In genomic region chr21:43805275-43805800, GRCh38 we compare ENCODE assay signal across 9 cellular contexts. TPM values are rescaled to one million over a fixed set of nuclear protein-coding genes. Genes with fewer than 3 reads are reported as not detected.
A peak's percentile ranks its signal among the peaks of the same experiment; 100 is the strongest.
DNase-seq lines count a peak whose midpoint lies in the region; ATAC-seq and TF ChIP-seq lines count a peak whose summit lies in the region.
"Had no signal": no experiment of that assay in that cellular context is flagged by ENCODE, and none has a peak within 500 bp of the region (broad histone marks: within the 10 kb centered on the region; RNA-seq: fewer than 3 reads in every experiment).

No MANE protein-coding gene starts in this region.

- H3K79me2 ChIP-seq in hepatocyte = no peaks in the 10 kb centered on the region

- no peaks in the 10 kb centered on the region for H3K9me2 ChIP-seq in hepatocyte (replicated peaks; ENCODE audit: insufficient read depth)

- H2AFZ ChIP-seq in hepatocyte = no peak overlapping the region

- no peak overlapping the region for H3K4me2 ChIP-seq in hepatocyte

- no peak overlapping the region for H3K4me3 ChIP-seq in Peyer's patch
- no peak overlapping the region for H3K4me3 ChIP-seq in hepatocyte

- WGBS in hepatocyte (ENCODE audit: low lambda C conversion rate, missing lambda C conversion rate) = 91% methylated on average over 14 of the region's 14 CpGs

- ATAC-seq in GM19351 (IDR thresholded peaks at IDR 0.05; ENCODE audit: unreplicated experiment) (peak; percentile 88), HG03039 (IDR thresholded peaks at IDR 0.05; ENCODE audit: unreplicated experiment) (peak; percentile 64)

- TF ChIP-seq CTCF in GM10266 (IDR thresholded peaks at IDR 0.05; ENCODE audit: control insufficient read depth, insufficient read depth, low read depth, missing control alignments) = no peak
- no peak for TF ChIP-seq CTCF in Peyer's patch (IDR thresholded peaks at IDR 0.05)
- TF ChIP-seq CTCF in hepatocyte (IDR thresholded peaks at IDR 0.05; ENCODE audit: poor library complexity) = no peak

- H3K27me3 ChIP-seq in Peyer's patch = no peaks in the 10 kb centered on the region
- no peaks in the 10 kb centered on the region for H3K27me3 ChIP-seq in hepatocyte

- TF ChIP-seq POLR2A in Peyer's patch (IDR thresholded peaks at IDR 0.05) = no peak

- H3K27ac ChIP-seq in Peyer's patch (peak overlapping the region in 1 of 4 donors; percentile 68), hepatocyte (no peak overlapping the region)

- H3K9me3 ChIP-seq in Peyer's patch (no peaks in the 10 kb centered on the region), hepatocyte (ENCODE audit: low read depth) (no peaks in the 10 kb centered on the region)

- DNase-seq in GM10266 (ENCODE audit: extremely low spot score) (peak; percentile 96), Peyer's patch (peak in 2 of 3 donors; percentile 81 to 85), NCI-H510A (lab: John Stamatoyannopoulos, UW) (no peak), hepatocyte (ENCODE audit: low spot score) (no peak), kidney tubule cell (ENCODE audit: low spot score) (no peak)
- no peak for DNase-seq in stimulated activated CD4-positive, alpha-beta T cell treated with anti-CD3 and anti-CD28 coated beads, Interleukin-12 subunit alpha, Interleukin-12 subunit beta, amount 100 ng/mL, for 4 hours
- DNase-seq: DMS79 treated with DMSO at 0.1 percent for 48 hours had no signal

- peaks cover 0 to 7% (median 2%) of the 10 kb centered on the region in 4 donors for H3K4me1 ChIP-seq in Peyer's patch
- no peaks in the 10 kb centered on the region for H3K4me1 ChIP-seq in hepatocyte (ENCODE audit: insufficient read depth)

- H4K20me1 ChIP-seq in hepatocyte (ENCODE audit: insufficient read depth, poor library complexity, severe bottlenecking) = no peaks in the 10 kb centered on the region

- H3K36me3 ChIP-seq in Peyer's patch (peaks cover 0 to 32% (median 0%) of the 10 kb centered on the region in 3 donors), hepatocyte (replicated peaks; ENCODE audit: insufficient read depth, low read depth) (no peaks in the 10 kb centered on the region)

RNA-seq across cellular contexts. Expression of gene RRP1, which starts 16.0 kb away (rescaled TPM):
- total RNA-seq in Peyer's patch (10 to 100 TPM; 11.1 to 32.2 (median 12.9) TPM), hepatocyte (20.8 and 24.1 TPM in 2 replicates)
- 32.0 and 40.9 TPM in 2 replicates for polyA plus RNA-seq in hepatocyte

RNA-seq across cellular contexts. Expression of gene CSTB, which starts 29.2 kb away (rescaled TPM):
- total RNA-seq in Peyer's patch = 10 to 100 TPM in 3 of 4 donors, 1 to 10 TPM in 1; 7.4 to 16.1 (median 13.3) TPM
- 24.1 and 30.4 TPM in 2 replicates for total RNA-seq in hepatocyte
- 116 and 120 TPM in 2 replicates for polyA plus RNA-seq in hepatocyte

RNA-seq across cellular contexts. Expression of gene AGPAT3, which starts 59.7 kb away (rescaled TPM):
- 100 to 1,000 TPM in 3 of 4 donors, 10 to 100 TPM in 1; 63.5 to 225 (median 161) TPM for total RNA-seq in Peyer's patch
- 51.2 and 63.9 TPM in 2 replicates for total RNA-seq in hepatocyte
- polyA plus RNA-seq in hepatocyte = 31.7 and 41.0 TPM in 2 replicates

Comparison
In these comparisons a context has a peak if more than half of its experiments do, and no peak if none do; other contexts are left out.
1. DNase-seq: peak in GM10266 (single experiment) and Peyer's patch (2 of 3); none in NCI-H510A (single experiment), hepatocyte (single experiment), kidney tubule cell (single experiment) and stimulated activated CD4-positive, alpha-beta T cell treated with anti-CD3 and anti-CD28 coated beads, Interleukin-12 subunit alpha, Interleukin-12 subunit beta, amount 100 ng/mL, for 4 hours (single experiment).